Comparison of ENCODE assay signal across 17 cellular contexts in the genomic region with DNA sequence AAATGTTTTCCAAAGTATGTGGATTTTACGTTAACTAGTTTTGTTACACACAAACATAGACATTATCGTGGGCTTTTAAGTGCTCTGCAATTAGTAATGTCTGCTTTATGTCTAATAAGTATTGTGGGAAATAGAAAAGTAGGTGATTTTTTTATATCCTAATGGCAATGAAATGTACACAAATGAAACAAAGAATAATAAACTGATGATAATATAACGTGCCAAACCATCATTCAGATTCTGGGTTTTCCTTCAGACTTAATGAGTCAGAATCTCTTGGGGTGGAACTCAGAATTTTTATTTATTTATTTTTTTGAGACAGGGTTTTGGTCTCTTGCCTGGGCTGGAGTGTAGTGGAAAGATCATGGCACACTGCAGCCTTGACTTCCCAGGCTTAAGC. TPM values are rescaled to one million over a fixed set of nuclear protein-coding genes. Genes with fewer than 3 reads are reported as not detected.
DNase-seq lines count a peak whose midpoint lies in the region; ATAC-seq, FAIRE-seq and TF ChIP-seq lines count a peak whose summit lies in the region.
"Had no signal": no experiment of that assay in that cellular context is flagged by ENCODE, and none has a peak within 500 bp of the region (broad histone marks: within the 10 kb centered on the region; RNA-seq: fewer than 3 reads in every experiment).

No MANE protein-coding gene starts in this region.

- peak overlapping the region; percentile 99 for H3K4me3 Mint-ChIP-seq in activated CD4-positive, alpha-beta T cell treated with anti-CD3 and anti-CD28 coated beads for 36 hours

- no peak overlapping the region for H3K14ac ChIP-seq in trophoblast cell (ENCODE audit: low read length)

- TF ChIP-seq CTCF in NB4 (IDR thresholded peaks at IDR 0.05; ENCODE audit: low read depth, low read length): no peak
- no peak for TF ChIP-seq CTCF in K562 (IDR thresholded peaks at IDR 0.05 in 2 of 3, conservative IDR thresholded peaks at IDR 0.05 in 1 of 3; ENCODE audit: insufficient read depth in 2 of 3, low read depth in 1 of 3, low read length in 3 of 3)

- H3K4me1 Mint-ChIP-seq in activated CD4-positive, alpha-beta T cell treated with anti-CD3 and anti-CD28 coated beads for 36 hours: peaks cover 26% of the 10 kb centered on the region

- H3K4me3 ChIP-seq in NB4 (ENCODE audit: low read depth, low read length) (peak overlapping the region; percentile 95), K562 (no peak overlapping the region), trophoblast cell (ENCODE audit: low read depth, low read length) (no peak overlapping the region)
- H3K4me3 ChIP-seq: adrenal gland had no signal

- H3K36me3 Mint-ChIP-seq in activated CD4-positive, alpha-beta T cell treated with anti-CD3 and anti-CD28 coated beads for 36 hours (ENCODE audit: low read depth): peaks cover 28% of the 10 kb centered on the region

- TF ChIP-seq POLR2A in NB4 (IDR thresholded peaks at IDR 0.05; ENCODE audit: extremely low read depth, insufficient read length) (no peak), K562 (conservative IDR thresholded peaks at IDR 0.05) (no peak)

- no peak overlapping the region for H3K27ac Mint-ChIP-seq in activated CD4-positive, alpha-beta T cell treated with anti-CD3 and anti-CD28 coated beads for 36 hours

- H3K9ac ChIP-seq in K562 (ENCODE audit: insufficient read depth in 1 of 2, low read depth in 2 of 2, low read length in 2 of 2) (peak overlapping the region in 1 of 2 experiments; percentile 97; a peak in 1 of 4 replicates), trophoblast cell (ENCODE audit: low read length) (no peak overlapping the region)

- no peak overlapping the region for H3K18ac ChIP-seq in trophoblast cell (ENCODE audit: low read length)

- H3K4me1 ChIP-seq in K562 (replicated peaks in 1 of 2; ENCODE audit: control insufficient read depth in 2 of 2, insufficient read depth in 2 of 2, low read length in 2 of 2) (peaks cover 14 to 19% of the 10 kb centered on the region in 2 experiments), trophoblast cell (ENCODE audit: control insufficient read depth in 1 of 2, insufficient read depth in 2 of 2, low read length in 2 of 2) (no peaks in the 10 kb centered on the region)

- no peak overlapping the region for H4K12ac ChIP-seq in trophoblast cell (ENCODE audit: low read depth, low read length)

- no peak overlapping the region for H4K91ac ChIP-seq in trophoblast cell (ENCODE audit: low read depth, low read length)

- in situ Hi-C loops in K562 (cut with MboI): no loop called here

- H3K79me2 ChIP-seq in K562 (ENCODE audit: control insufficient read depth, insufficient read depth, low read length) (peaks cover 62% of the 10 kb centered on the region), trophoblast cell (ENCODE audit: control insufficient read depth, insufficient read depth, low read length, poor library complexity) (peaks cover 4% of the 10 kb centered on the region)

- peaks cover 7% of the 10 kb centered on the region for H3K79me1 ChIP-seq in trophoblast cell (ENCODE audit: low read length)

- H3K4ac ChIP-seq in trophoblast cell (ENCODE audit: low read depth, low read length): no peak overlapping the region

- WGBS in K562 (ENCODE audit: insufficient coverage, low coverage, missing lambda C conversion rate): 92% methylated on average over 3 of the region's 3 CpGs
- WGBS in trophoblast cell (ENCODE audit: extremely low coverage, insufficient coverage, insufficient read length): no CpG with 5 or more reads among the region's 3 CpGs

- POLR2A ChIA-PET in activated CD4-positive, alpha-beta T cell treated with anti-CD3 and anti-CD28 coated beads for 36 hours (lab: Charles Lee): no interaction called here
- POLR2A ChIA-PET in K562 (lab: Yijun Ruan, JAX): interaction anchor here (0.7 to 2.4 kb wide), 6 partner anchors 13 to 641 kb away, joined by 3 to 14 read pairs (median 8); no protein-coding TSS in a partner anchor

- H3K27me3 ChIP-seq in K562 (ENCODE audit: control insufficient read depth in 2 of 2, insufficient read depth in 2 of 2, low read length in 2 of 2) (no peaks in the 10 kb centered on the region), trophoblast cell (ENCODE audit: insufficient read depth, low read length) (no peaks in the 10 kb centered on the region)
- H3K27me3 ChIP-seq: adrenal gland, gastroesophageal sphincter, upper lobe of right lung had no signal

- TF ChIP-seq EP300 in K562 (IDR thresholded peaks at IDR 0.05; ENCODE audit: low read length): no peak

- no peak for TF ChIP-seq RAD21 in K562 (CRISPR knock-in tag; conservative IDR thresholded peaks at IDR 0.05 in 1 of 2, IDR thresholded peaks at IDR 0.05 in 1 of 2)

- BruUV-seq in K562 (replicated peaks; lab: Mats Ljungman, UMichigan): no TSS peak

- H3K4me2 ChIP-seq in K562 (ENCODE audit: insufficient read depth, low read length) (no peak overlapping the region), trophoblast cell (ENCODE audit: low read length) (peak overlapping the region; percentile 16)

- no peak overlapping the region for H2AFZ ChIP-seq in K562 (ENCODE audit: low read depth, low read length)
- no peak overlapping the region for H2AFZ ChIP-seq in trophoblast cell (ENCODE audit: insufficient read depth, low read length, poor library complexity)

- H3K9me3 ChIP-seq in K562 (replicated peaks; ENCODE audit: control insufficient read depth, insufficient read depth, low read depth, low read length): no peaks in the 10 kb centered on the region
- no peaks in the 10 kb centered on the region for H3K9me3 ChIP-seq in trophoblast cell (ENCODE audit: insufficient read depth, low read depth, low read length)
- H3K9me3 ChIP-seq: adrenal gland, gastroesophageal sphincter, upper lobe of right lung had no signal

- intact Hi-C loops in activated CD4-positive, alpha-beta T cell treated with anti-CD3 and anti-CD28 coated beads for 36 hours (cut with DNase I, micrococcal nuclease): loop anchor here in 1 of 2 experiments (5.0 to 10.0 kb wide), 3 partner anchors 786 to 1182 kb away; a partner anchor contains a TSS
- intact Hi-C loops in K562 (cut with micrococcal nuclease): loop anchor here (10.0 kb wide), 1 partner anchor 284 kb away; no protein-coding TSS in a partner anchor

- no peak overlapping the region for H3K27ac ChIP-seq in K562 (ENCODE audit: extremely low read depth, low read depth, low read length)
- H3K27ac ChIP-seq in trophoblast cell (ENCODE audit: low read depth, low read length): no peak overlapping the region
- H3K27ac ChIP-seq: adrenal gland, upper lobe of right lung had no signal

- H2BK120ac ChIP-seq in trophoblast cell (ENCODE audit: insufficient read depth, low read length, poor library complexity): no peak overlapping the region

- no peak overlapping the region for H2BK5ac ChIP-seq in trophoblast cell (ENCODE audit: low read depth, low read length, poor library complexity)

- CTCF ChIA-PET in activated CD4-positive, alpha-beta T cell treated with anti-CD3 and anti-CD28 coated beads for 36 hours (lab: Charles Lee): interaction anchor here (0.7 to 1.5 kb wide), 4 partner anchors 9 to 31 kb away, joined by 3 to 5 read pairs (median 4); no protein-coding TSS in a partner anchor
- CTCF ChIA-PET in K562 (lab: Yijun Ruan, JAX; ENCODE audit: low intra/inter-chr PET ratio): no interaction called here

- no peak overlapping the region for H3K23ac ChIP-seq in trophoblast cell (ENCODE audit: low read length)

- H2AK5ac ChIP-seq in trophoblast cell (ENCODE audit: low read length): no peak overlapping the region

- DNase-seq in activated CD4-positive, alpha-beta T cell treated with anti-CD3 and anti-CD28 coated beads for 36 hours: no peak
- DNase-seq in activated CD4-positive, alpha-beta T cell treated with anti-CD3 and anti-CD28 coated beads, Interleukin-2, amount 50 U/mL, for 4 hours: no peak
- no peak for DNase-seq in NB4 (ENCODE audit: low read depth)
- DNase-seq in K562 (ENCODE audit: extremely low read depth in 1 of 4, low spot score in 3 of 4): no peak
- DNase-seq in trophoblast cell: no peak
- no peak for DNase-seq in SK-N-DZ (ENCODE audit: low spot score)
- DNase-seq: activated CD8-positive, alpha-beta memory T cell treated with anti-CD3 and anti-CD28 coated beads for 24 hours; adrenal gland; GF-D8; NCI-H82; SHP77; upper lobe of right lung had no signal

- H3K9me3 Mint-ChIP-seq in activated CD4-positive, alpha-beta T cell treated with anti-CD3 and anti-CD28 coated beads for 36 hours (ENCODE audit: low read depth): no peaks in the 10 kb centered on the region

- H3K9me1 ChIP-seq in K562 (ENCODE audit: control insufficient read depth, insufficient read depth, low read length): no peaks in the 10 kb centered on the region

- no peak for ATAC-seq in activated CD4-positive, alpha-beta T cell treated with anti-CD3 and anti-CD28 coated beads for 36 hours
- ATAC-seq in K562 (no peak), HG03432 (IDR thresholded peaks at IDR 0.05; ENCODE audit: unreplicated experiment) (no peak), HG03097 (IDR thresholded peaks at IDR 0.05; ENCODE audit: low FRiP score, unreplicated experiment) (no peak)
- ATAC-seq: gastroesophageal sphincter, upper lobe of right lung had no signal

- H3K36me3 ChIP-seq in K562 (ENCODE audit: control insufficient read depth, insufficient read depth, low read length) (peaks cover 56% of the 10 kb centered on the region), trophoblast cell (ENCODE audit: control insufficient read depth in 1 of 2, insufficient read depth in 2 of 2, low read length in 2 of 2) (peaks cover 16 to 18% of the 10 kb centered on the region in 2 experiments)

- H4K8ac ChIP-seq in trophoblast cell (ENCODE audit: low read depth, low read length): no peak overlapping the region

- H4K20me1 ChIP-seq in K562 (replicated peaks; ENCODE audit: control insufficient read depth, insufficient read depth, low read length): no peaks in the 10 kb centered on the region

- no peaks in the 10 kb centered on the region for H3K27me3 Mint-ChIP-seq in activated CD4-positive, alpha-beta T cell treated with anti-CD3 and anti-CD28 coated beads for 36 hours

- no peak overlapping the region for H2BK12ac ChIP-seq in trophoblast cell (ENCODE audit: low read length)

- no peak for FAIRE-seq in K562 (lab: Jason Lieb, UNC)
- FAIRE-seq: islet of Langerhans, TTC549 had no signal

RNA-seq across cellular contexts. Expression of a gene that starts 2.0 kb away (rescaled TPM):
- total RNA-seq in activated CD4-positive, alpha-beta T cell treated with anti-CD3 and anti-CD28 coated beads for 36 hours: 10 to 100 TPM; 68.6 to 71.0 TPM
- 131 and 149 TPM in 2 replicates for total RNA-seq in K562 (2011; cell fraction: chromatin; rRNA removed; ENCODE audit: low replicate concordance)
- total RNA-seq in K562 (2011; cell fraction: nucleolus; rRNA removed): 80.0 and 91.2 TPM in 2 replicates
- 117 and 162 TPM in 2 replicates for total RNA-seq in K562 (2011; cell fraction: nucleoplasm; rRNA removed)
- total RNA-seq in K562 (2014; rRNA removed) (119 and 136 TPM in 2 replicates), K562 (2014; rRNA removed; fragmentation: Illumina TruSeq; extraction: Trizol) (127 and 136 TPM in 2 replicates), K562 (2015; rRNA removed; fragmentation: Illumina TruSeq; extraction: Trizol) (114 TPM in 2 replicates), K562 (2021) (124 and 143 TPM in 2 replicates)
- polyA plus RNA-seq in K562 (2011; rRNA removed) (166 and 180 TPM in 2 replicates), K562 (2014; fragmentation: Illumina TruSeq; extraction: Trizol) (144 and 190 TPM in 2 replicates), K562 (2014; fragmentation: Nextera tagmentation; extraction: Ambion mirVana) (10 to 100 TPM; 23.4 to 31.8 TPM), K562 (2014; rRNA removed) (124 and 139 TPM in 2 replicates)
- polyA plus RNA-seq in K562 (2011; cell fraction: cytosol; rRNA removed): 195 and 277 TPM in 2 replicates
- 226 and 265 TPM in 2 replicates for polyA plus RNA-seq in K562 (2011; cell fraction: nucleus; rRNA removed)
- 81.2 and 82.1 TPM in 2 replicates for polyA plus RNA-seq in K562 (2012)
- polyA minus RNA-seq in K562 (2011; rRNA and poly(A)+ RNA removed): 195 and 208 TPM in 2 replicates
- 63.5 and 86.2 TPM in 2 replicates for polyA minus RNA-seq in K562 (2011; cell fraction: cytosol; rRNA and poly(A)+ RNA removed)
- 54.9 and 85.7 TPM in 2 replicates for polyA minus RNA-seq in K562 (2011; cell fraction: nucleus; rRNA and poly(A)+ RNA removed)
- 46.3 and 46.7 TPM in 2 replicates for polyA plus RNA-seq in trophoblast cell (2013)
- polyA plus RNA-seq in SK-N-DZ (2014; cell fraction: cytosol; rRNA removed): 82.7 and 88.3 TPM in 2 replicates
- 97.1 and 135 TPM in 2 replicates for polyA plus RNA-seq in SK-N-DZ (2014; cell fraction: nucleus; rRNA removed)

RNA-seq across cellular contexts. Expression of a gene that starts 17.1 kb away (rescaled TPM):
- 10 to 100 TPM; 51.2 to 56.4 TPM for total RNA-seq in activated CD4-positive, alpha-beta T cell treated with anti-CD3 and anti-CD28 coated beads for 36 hours
- 88.7 and 176 TPM in 2 replicates for total RNA-seq in K562 (2011; cell fraction: chromatin; rRNA removed; ENCODE audit: low replicate concordance)
- 60.7 and 63.9 TPM in 2 replicates for total RNA-seq in K562 (2011; cell fraction: nucleolus; rRNA removed)
- total RNA-seq in K562 (2011; cell fraction: nucleoplasm; rRNA removed): 62.3 and 64.9 TPM in 2 replicates
- total RNA-seq in K562 (2014; rRNA removed): 0.94 and 1.00 TPM in 2 replicates
- total RNA-seq in K562 (2014; rRNA removed; fragmentation: Illumina TruSeq; extraction: Trizol): 0.22 and 0.36 TPM in 2 replicates
- total RNA-seq in K562 (2015; rRNA removed; fragmentation: Illumina TruSeq; extraction: Trizol): 0.43 and 0.60 TPM in 2 replicates
- 1.9 and 2.0 TPM in 2 replicates for total RNA-seq in K562 (2021)
- polyA plus RNA-seq in K562 (2011; rRNA removed): 12.0 and 15.5 TPM in 2 replicates
- 4.9 and 6.3 TPM in 2 replicates for polyA plus RNA-seq in K562 (2011; cell fraction: cytosol; rRNA removed)
- polyA plus RNA-seq in K562 (2011; cell fraction: nucleus; rRNA removed): 133 and 139 TPM in 2 replicates
- polyA plus RNA-seq in K562 (2012): 3.8 and 4.7 TPM in 2 replicates
- 0.69 and 0.70 TPM in 2 replicates for polyA plus RNA-seq in K562 (2014; fragmentation: Illumina TruSeq; extraction: Trizol)
- under 1 TPM; 0.07 to 0.08 TPM for polyA plus RNA-seq in K562 (2014; fragmentation: Nextera tagmentation; extraction: Ambion mirVana)
- 1.2 and 5.3 TPM in 2 replicates for polyA plus RNA-seq in K562 (2014; rRNA removed)
- 5.5 and 9.7 TPM in 2 replicates for polyA minus RNA-seq in K562 (2011; rRNA and poly(A)+ RNA removed)
- 5.2 and 6.8 TPM in 2 replicates for polyA minus RNA-seq in K562 (2011; cell fraction: cytosol; rRNA and poly(A)+ RNA removed)
- 32.0 and 45.5 TPM in 2 replicates for polyA minus RNA-seq in K562 (2011; cell fraction: nucleus; rRNA and poly(A)+ RNA removed)
- 0.68 and 1.1 TPM in 2 replicates for polyA plus RNA-seq in trophoblast cell (2013)
- 0.83 and 0.97 TPM in 2 replicates for polyA plus RNA-seq in SK-N-DZ (2014; cell fraction: cytosol; rRNA removed)
- 20.8 and 22.8 TPM in 2 replicates for polyA plus RNA-seq in SK-N-DZ (2014; cell fraction: nucleus; rRNA removed)

RNA-seq across cellular contexts. Expression of a gene that starts 42.1 kb away (rescaled TPM):
- total RNA-seq in activated CD4-positive, alpha-beta T cell treated with anti-CD3 and anti-CD28 coated beads for 36 hours: 10 to 100 TPM; 15.4 to 19.0 TPM
- 95.0 and 159 TPM in 2 replicates for total RNA-seq in K562 (2011; cell fraction: chromatin; rRNA removed; ENCODE audit: low replicate concordance)
- 139 and 149 TPM in 2 replicates for total RNA-seq in K562 (2011; cell fraction: nucleolus; rRNA removed)
- 123 and 126 TPM in 2 replicates for total RNA-seq in K562 (2011; cell fraction: nucleoplasm; rRNA removed)
- total RNA-seq in K562 (2014; rRNA removed) (42.8 and 48.3 TPM in 2 replicates), K562 (2014; rRNA removed; fragmentation: Illumina TruSeq; extraction: Trizol) (34.4 and 34.6 TPM in 2 replicates), K562 (2015; rRNA removed; fragmentation: Illumina TruSeq; extraction: Trizol) (32.2 and 32.3 TPM in 2 replicates), K562 (2021) (38.8 and 41.1 TPM in 2 replicates)
- polyA plus RNA-seq in K562 (2011; rRNA removed) (29.0 and 35.8 TPM in 2 replicates), K562 (2014; fragmentation: Illumina TruSeq; extraction: Trizol) (46.6 and 48.6 TPM in 2 replicates), K562 (2014; fragmentation: Nextera tagmentation; extraction: Ambion mirVana) (10 to 100 TPM; 10.6 to 14.3 TPM), K562 (2014; rRNA removed) (30.6 and 47.9 TPM in 2 replicates)
- polyA plus RNA-seq in K562 (2011; cell fraction: cytosol; rRNA removed): 22.3 and 33.8 TPM in 2 replicates
- 90.4 and 107 TPM in 2 replicates for polyA plus RNA-seq in K562 (2011; cell fraction: nucleus; rRNA removed)
- 41.2 and 48.6 TPM in 2 replicates for polyA plus RNA-seq in K562 (2012)
- 24.2 and 35.7 TPM in 2 replicates for polyA minus RNA-seq in K562 (2011; rRNA and poly(A)+ RNA removed)
- 9.0 and 16.4 TPM in 2 replicates for polyA minus RNA-seq in K562 (2011; cell fraction: cytosol; rRNA and poly(A)+ RNA removed)
- 38.1 and 46.9 TPM in 2 replicates for polyA minus RNA-seq in K562 (2011; cell fraction: nucleus; rRNA and poly(A)+ RNA removed)
- 70.3 and 78.5 TPM in 2 replicates for polyA plus RNA-seq in trophoblast cell (2013)
- 22.5 and 28.9 TPM in 2 replicates for polyA plus RNA-seq in SK-N-DZ (2014; cell fraction: cytosol; rRNA removed)
- 36.9 and 43.6 TPM in 2 replicates for polyA plus RNA-seq in SK-N-DZ (2014; cell fraction: nucleus; rRNA removed)

RNA-seq across cellular contexts. Expression of a gene that starts 51.1 kb away (rescaled TPM):
- total RNA-seq in activated CD4-positive, alpha-beta T cell treated with anti-CD3 and anti-CD28 coated beads for 36 hours: 10 to 100 TPM; 65.4 to 85.1 TPM
- total RNA-seq in K562 (2011; cell fraction: chromatin; rRNA removed; ENCODE audit: low replicate concordance): 104 TPM in 2 replicates
- 116 and 121 TPM in 2 replicates for total RNA-seq in K562 (2011; cell fraction: nucleolus; rRNA removed)
- 166 and 246 TPM in 2 replicates for total RNA-seq in K562 (2011; cell fraction: nucleoplasm; rRNA removed)
- total RNA-seq in K562 (2014; rRNA removed) (100 and 120 TPM in 2 replicates), K562 (2014; rRNA removed; fragmentation: Illumina TruSeq; extraction: Trizol) (110 and 117 TPM in 2 replicates), K562 (2015; rRNA removed; fragmentation: Illumina TruSeq; extraction: Trizol) (93.3 and 101 TPM in 2 replicates), K562 (2021) (95.2 and 96.1 TPM in 2 replicates)
- polyA plus RNA-seq in K562 (2011; rRNA removed) (217 and 228 TPM in 2 replicates), K562 (2014; fragmentation: Illumina TruSeq; extraction: Trizol) (137 and 172 TPM in 2 replicates), K562 (2014; fragmentation: Nextera tagmentation; extraction: Ambion mirVana) (10 to 100 TPM; 29.0 to 33.4 TPM), K562 (2014; rRNA removed) (92.6 and 126 TPM in 2 replicates)
- polyA plus RNA-seq in K562 (2011; cell fraction: cytosol; rRNA removed): 160 and 243 TPM in 2 replicates
- polyA plus RNA-seq in K562 (2011; cell fraction: nucleus; rRNA removed): 97.3 and 132 TPM in 2 replicates
- 71.4 and 117 TPM in 2 replicates for polyA plus RNA-seq in K562 (2012)
- polyA minus RNA-seq in K562 (2011; rRNA and poly(A)+ RNA removed): 245 and 292 TPM in 2 replicates
- 94.3 and 109 TPM in 2 replicates for polyA minus RNA-seq in K562 (2011; cell fraction: cytosol; rRNA and poly(A)+ RNA removed)
- polyA minus RNA-seq in K562 (2011; cell fraction: nucleus; rRNA and poly(A)+ RNA removed): 22.8 and 40.0 TPM in 2 replicates
- 91.4 and 100 TPM in 2 replicates for polyA plus RNA-seq in trophoblast cell (2013)
- 64.8 and 66.4 TPM in 2 replicates for polyA plus RNA-seq in SK-N-DZ (2014; cell fraction: cytosol; rRNA removed)
- 34.2 and 46.6 TPM in 2 replicates for polyA plus RNA-seq in SK-N-DZ (2014; cell fraction: nucleus; rRNA removed)
